1 cellular context compared by ENCODE assay signal in genomic region chr17:50546701-50547034, GRCh38.
TF ChIP-seq lines count a peak whose summit lies in the region.

No MANE protein-coding gene starts in this region.

TF ChIP-seq in H1, 55 proteins besides CTCF, POLR2A, EP300 and RAD21:
- TF ChIP-seq SIX5 (IDR thresholded peaks at IDR 0.05; ENCODE audit: low read depth, low read length) = no peak
- no peak for TF ChIP-seq BCL11A (IDR thresholded peaks at IDR 0.05; ENCODE audit: low read depth in 2 of 2, low read length in 2 of 2)
- TF ChIP-seq EZH2 (IDR thresholded peaks at IDR 0.05; ENCODE audit: low read depth, low read length, severe bottlenecking) = no peak
- no peak for TF ChIP-seq CBX5 (IDR thresholded peaks at IDR 0.05; ENCODE audit: low read depth, low read length)
- TF ChIP-seq POU5F1 (IDR thresholded peaks at IDR 0.05; ENCODE audit: low read depth, low read length) = no peak
- no peak for TF ChIP-seq RNF2 (IDR thresholded peaks at IDR 0.05; ENCODE audit: borderline replicate concordance, low read depth, low read length, missing control alignments, poor library complexity, severe bottlenecking)
- TF ChIP-seq ATF2 (IDR thresholded peaks at IDR 0.05; ENCODE audit: low read length) = no peak
